ENCODE assay signal across 13 cellular contexts in the genomic region with DNA sequence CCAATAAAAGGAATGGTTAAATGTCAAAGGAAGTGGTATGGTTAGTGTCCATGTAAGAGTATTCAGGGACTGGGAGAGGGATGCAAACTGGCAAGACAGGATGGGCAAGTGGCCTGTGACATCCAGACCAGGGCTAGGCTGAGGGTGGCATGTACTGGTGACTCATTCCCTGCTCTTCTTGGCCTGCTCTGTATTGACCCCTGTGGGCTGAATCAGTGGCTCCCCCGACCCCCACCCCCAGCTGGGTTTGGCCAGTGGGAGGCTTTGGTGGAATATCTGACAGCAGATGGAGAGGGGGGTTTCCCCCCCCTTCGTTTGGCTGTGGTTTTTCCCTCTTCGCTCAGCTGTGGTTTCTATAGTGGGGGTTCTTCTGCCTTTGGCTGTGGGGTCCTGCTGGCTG.
"Had no signal": no experiment of that assay in that cellular context is flagged by ENCODE, and none has a peak within 500 bp of the region (broad histone marks: within the 10 kb centered on the region; RNA-seq: fewer than 3 reads in every experiment).

No MANE protein-coding gene starts in this region.

- H3K4me1 Mint-ChIP-seq: activated naive CD4-positive, alpha-beta T cell treated with anti-CD3 and anti-CD28 coated beads, Interleukin-2, amount 50 U/mL, for 24 hours; stimulated activated effector memory CD8-positive, alpha-beta T cell treated with anti-CD3 and anti-CD28 coated beads, Interleukin-12 subunit alpha, Interleukin-12 subunit beta, amount 100 ng/mL, for 72 hours; T-cell had no signal

- H3K27ac Mint-ChIP-seq: activated naive CD4-positive, alpha-beta T cell treated with anti-CD3 and anti-CD28 coated beads, Interleukin-2, amount 50 U/mL, for 24 hours; activated T-cell treated with anti-CD3 and anti-CD28 coated beads, Interleukin-2, amount 50 U/mL, for 24 hours; stimulated activated effector memory CD8-positive, alpha-beta T cell treated with anti-CD3 and anti-CD28 coated beads, Interleukin-12 subunit alpha, Interleukin-12 subunit beta, amount 100 ng/mL, for 72 hours; T-cell had no signal

- H3K4me1 ChIP-seq: body of pancreas, uterus had no signal

- H3K36me3 ChIP-seq: uterus had no signal

- H3K4me3 Mint-ChIP-seq: activated naive CD4-positive, alpha-beta T cell treated with anti-CD3 and anti-CD28 coated beads, Interleukin-2, amount 50 U/mL, for 24 hours; activated T-cell treated with anti-CD3 and anti-CD28 coated beads, Interleukin-2, amount 50 U/mL, for 24 hours; stimulated activated effector memory CD8-positive, alpha-beta T cell treated with anti-CD3 and anti-CD28 coated beads, Interleukin-12 subunit alpha, Interleukin-12 subunit beta, amount 100 ng/mL, for 72 hours; T-cell had no signal

- DNase-seq: amniotic stem cell, sigmoid colon, T1000, tibial artery had no signal

- H3K4me3 ChIP-seq: body of pancreas, sigmoid colon, tibial artery, uterus had no signal

- H3K27me3 ChIP-seq: body of pancreas, foreskin keratinocyte, sigmoid colon, tibial artery, uterus had no signal

- H3K27ac ChIP-seq: body of pancreas, foreskin keratinocyte, sigmoid colon, tibial artery, uterus had no signal

- H3K36me3 Mint-ChIP-seq: activated naive CD4-positive, alpha-beta T cell treated with anti-CD3 and anti-CD28 coated beads, Interleukin-2, amount 50 U/mL, for 24 hours; stimulated activated effector memory CD8-positive, alpha-beta T cell treated with anti-CD3 and anti-CD28 coated beads, Interleukin-12 subunit alpha, Interleukin-12 subunit beta, amount 100 ng/mL, for 72 hours; T-cell had no signal

- FAIRE-seq: colon, endothelial cell of umbilical vein had no signal

- H3K9me3 ChIP-seq: body of pancreas, sigmoid colon, tibial artery, uterus had no signal

- H3K9me3 Mint-ChIP-seq: activated naive CD4-positive, alpha-beta T cell treated with anti-CD3 and anti-CD28 coated beads, Interleukin-2, amount 50 U/mL, for 24 hours; activated T-cell treated with anti-CD3 and anti-CD28 coated beads, Interleukin-2, amount 50 U/mL, for 24 hours; stimulated activated effector memory CD8-positive, alpha-beta T cell treated with anti-CD3 and anti-CD28 coated beads, Interleukin-12 subunit alpha, Interleukin-12 subunit beta, amount 100 ng/mL, for 72 hours; T-cell had no signal
